Comparison of ENCODE assay signal across 1 cellular context in the genomic region with DNA sequence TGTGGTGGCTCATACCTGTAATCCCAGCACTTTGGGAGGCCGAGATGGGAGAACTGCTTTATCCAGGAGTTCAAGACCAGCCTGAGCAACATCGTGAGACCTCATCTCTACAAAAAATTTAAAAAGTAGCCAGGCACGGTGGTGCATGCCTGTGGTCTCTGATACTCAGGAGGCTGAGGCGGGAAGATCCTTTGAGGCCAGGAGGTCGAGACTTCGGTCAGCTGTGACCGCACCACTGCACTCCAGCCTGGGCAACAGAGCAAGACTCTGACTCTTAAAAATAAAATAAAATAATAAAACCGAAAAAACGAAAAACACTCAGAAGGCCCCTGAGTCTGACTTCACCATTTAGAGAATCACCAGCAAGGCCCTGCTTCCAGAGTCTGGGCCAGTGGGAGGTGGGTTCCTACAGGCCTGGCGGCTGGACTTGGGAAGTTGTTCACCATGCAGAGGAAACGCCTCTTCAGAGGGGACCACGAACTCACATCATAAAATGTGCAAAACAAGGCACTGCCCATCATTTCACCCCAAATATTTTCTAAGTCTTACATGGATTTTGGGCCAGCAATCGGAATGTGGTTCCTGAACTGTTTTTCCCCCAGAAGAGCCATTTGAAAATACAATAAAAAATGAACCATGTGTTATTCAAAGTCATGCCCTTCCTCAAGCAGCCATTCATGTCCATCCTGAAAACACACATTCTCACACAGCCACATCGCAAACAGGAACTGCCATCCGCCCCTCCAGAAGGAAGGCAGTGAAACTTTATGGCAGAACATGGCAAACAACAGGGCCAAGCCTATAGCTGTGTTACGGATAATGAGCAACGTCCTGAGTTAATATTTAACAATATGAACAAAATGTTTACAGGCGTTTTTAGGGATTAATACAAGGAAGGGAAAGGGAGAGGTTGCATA.
TF ChIP-seq lines count a peak whose summit lies in the region.

No MANE protein-coding gene starts in this region.

TF ChIP-seq in HepG2, 621 proteins besides CTCF, POLR2A, EP300 and RAD21 (continued from another document and continues in another):
- TF ChIP-seq, protein P1, sequence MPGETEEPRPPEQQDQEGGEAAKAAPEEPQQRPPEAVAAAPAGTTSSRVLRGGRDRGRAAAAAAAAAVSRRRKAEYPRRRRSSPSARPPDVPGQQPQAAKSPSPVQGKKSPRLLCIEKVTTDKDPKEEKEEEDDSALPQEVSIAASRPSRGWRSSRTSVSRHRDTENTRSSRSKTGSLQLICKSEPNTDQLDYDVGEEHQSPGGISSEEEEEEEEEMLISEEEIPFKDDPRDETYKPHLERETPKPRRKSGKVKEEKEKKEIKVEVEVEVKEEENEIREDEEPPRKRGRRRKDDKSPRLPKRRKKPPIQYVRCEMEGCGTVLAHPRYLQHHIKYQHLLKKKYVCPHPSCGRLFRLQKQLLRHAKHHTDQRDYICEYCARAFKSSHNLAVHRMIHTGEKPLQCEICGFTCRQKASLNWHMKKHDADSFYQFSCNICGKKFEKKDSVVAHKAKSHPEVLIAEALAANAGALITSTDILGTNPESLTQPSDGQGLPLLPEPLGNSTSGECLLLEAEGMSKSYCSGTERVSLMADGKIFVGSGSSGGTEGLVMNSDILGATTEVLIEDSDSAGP (CRISPR knock-in tag; IDR thresholded peaks at IDR 0.05; ENCODE audit: borderline replicate concordance), result no peak
- TF ChIP-seq ZNF121 (CRISPR knock-in tag; IDR thresholded peaks at IDR 0.05) (peak; percentile 67; the same call in 1 of the 2 replicates), TARDBP (CRISPR knock-in tag; IDR thresholded peaks at IDR 0.05) (peak; percentile 60; the same call in 1 of the 2 replicates), ZNF552 (CRISPR knock-in tag; IDR thresholded peaks at IDR 0.05; ENCODE audit: borderline replicate concordance) (no peak), KDM4B (CRISPR knock-in tag; IDR thresholded peaks at IDR 0.05) (no peak), ZMYM2 (CRISPR knock-in tag; IDR thresholded peaks at IDR 0.05) (no peak), ZNF597 (CRISPR knock-in tag; IDR thresholded peaks at IDR 0.05) (no peak), MAX (IDR thresholded peaks at IDR 0.05) (0 out of 2 replicates have a peak, but pooled peaks have one; percentile 12), KDM5A (IDR thresholded peaks at IDR 0.05; ENCODE audit: borderline replicate concordance, low read length) (no peak), ZNF766 (CRISPR knock-in tag; IDR thresholded peaks at IDR 0.05; ENCODE audit: borderline replicate concordance) (no peak), ATAD3A (CRISPR knock-in tag; IDR thresholded peaks at IDR 0.05) (no peak), SRY (CRISPR knock-in tag; IDR thresholded peaks at IDR 0.05) (0 out of 2 replicates have a peak, but pooled peaks have one; percentile 31), SALL2 (CRISPR knock-in tag; IDR thresholded peaks at IDR 0.05) (no peak), ZNF12 (CRISPR knock-in tag; IDR thresholded peaks at IDR 0.05) (no peak), DR1 (CRISPR knock-in tag; IDR thresholded peaks at IDR 0.05) (no peak), ARID5B (CRISPR knock-in tag; IDR thresholded peaks at IDR 0.05) (peak; percentile 66), HNF4A (CRISPR knock-in tag; IDR thresholded peaks at IDR 0.05) (no peak), ZNF891 (CRISPR knock-in tag; IDR thresholded peaks at IDR 0.05) (no peak), KAT8 (CRISPR knock-in tag; IDR thresholded peaks at IDR 0.05) (peak; percentile 78), TFDP1 (CRISPR knock-in tag; IDR thresholded peaks at IDR 0.05; ENCODE audit: borderline replicate concordance) (no peak), REL (CRISPR knock-in tag; conservative IDR thresholded peaks at IDR 0.05) (no peak), ZNF572 (CRISPR knock-in tag; IDR thresholded peaks at IDR 0.05) (no peak), SP4 (CRISPR knock-in tag; IDR thresholded peaks at IDR 0.05) (0 out of 2 replicates have a peak, but pooled peaks have one; percentile 29), SOX13 (IDR thresholded peaks at IDR 0.05) (no peak), SOX13 (CRISPR knock-in tag; conservative IDR thresholded peaks at IDR 0.05 in 1 of 2, IDR thresholded peaks at IDR 0.05 in 1 of 2) (peak in 1 of 2 experiments; percentile 74; a peak in 2 of 4 replicates), PPARG (CRISPR knock-in tag; conservative IDR thresholded peaks at IDR 0.05) (0 out of 2 replicates have a peak, but pooled peaks have one; percentile 42), MIXL1 (CRISPR knock-in tag; IDR thresholded peaks at IDR 0.05) (0 out of 2 replicates have a peak, but pooled peaks have one; percentile 32), JUNB (CRISPR knock-in tag; IDR thresholded peaks at IDR 0.05; ENCODE audit: borderline replicate concordance) (no peak), GABPA (IDR thresholded peaks at IDR 0.05; ENCODE audit: low read depth, low read length) (no peak), GABPA (CRISPR knock-in tag; IDR thresholded peaks at IDR 0.05; ENCODE audit: low read depth) (peak; percentile 49), NFKBIZ (CRISPR knock-in tag; IDR thresholded peaks at IDR 0.05) (no peak), ZFX (CRISPR knock-in tag; IDR thresholded peaks at IDR 0.05; ENCODE audit: low read depth) (peak; percentile 49; the same call in 1 of the 2 replicates), ZNF616 (CRISPR knock-in tag; IDR thresholded peaks at IDR 0.05; ENCODE audit: low read depth) (no peak), ZNF605 (CRISPR knock-in tag; IDR thresholded peaks at IDR 0.05) (no peak), RBM22 (optimal IDR thresholded peaks at IDR 0.05; ENCODE audit: low read length) (peak; percentile 51), NFKB2 (CRISPR knock-in tag; IDR thresholded peaks at IDR 0.05; ENCODE audit: borderline replicate concordance) (0 out of 2 replicates have a peak, but pooled peaks have one; percentile 22)
- TF ChIP-seq, protein P2, sequence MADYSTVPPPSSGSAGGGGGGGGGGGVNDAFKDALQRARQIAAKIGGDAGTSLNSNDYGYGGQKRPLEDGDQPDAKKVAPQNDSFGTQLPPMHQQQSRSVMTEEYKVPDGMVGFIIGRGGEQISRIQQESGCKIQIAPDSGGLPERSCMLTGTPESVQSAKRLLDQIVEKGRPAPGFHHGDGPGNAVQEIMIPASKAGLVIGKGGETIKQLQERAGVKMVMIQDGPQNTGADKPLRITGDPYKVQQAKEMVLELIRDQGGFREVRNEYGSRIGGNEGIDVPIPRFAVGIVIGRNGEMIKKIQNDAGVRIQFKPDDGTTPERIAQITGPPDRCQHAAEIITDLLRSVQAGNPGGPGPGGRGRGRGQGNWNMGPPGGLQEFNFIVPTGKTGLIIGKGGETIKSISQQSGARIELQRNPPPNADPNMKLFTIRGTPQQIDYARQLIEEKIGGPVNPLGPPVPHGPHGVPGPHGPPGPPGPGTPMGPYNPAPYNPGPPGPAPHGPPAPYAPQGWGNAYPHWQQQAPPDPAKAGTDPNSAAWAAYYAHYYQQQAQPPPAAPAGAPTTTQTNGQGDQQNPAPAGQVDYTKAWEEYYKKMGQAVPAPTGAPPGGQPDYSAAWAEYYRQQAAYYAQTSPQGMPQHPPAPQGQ (CRISPR knock-in tag; IDR thresholded peaks at IDR 0.05; ENCODE audit: borderline replicate concordance), result no peak
- TF ChIP-seq, protein P3, sequence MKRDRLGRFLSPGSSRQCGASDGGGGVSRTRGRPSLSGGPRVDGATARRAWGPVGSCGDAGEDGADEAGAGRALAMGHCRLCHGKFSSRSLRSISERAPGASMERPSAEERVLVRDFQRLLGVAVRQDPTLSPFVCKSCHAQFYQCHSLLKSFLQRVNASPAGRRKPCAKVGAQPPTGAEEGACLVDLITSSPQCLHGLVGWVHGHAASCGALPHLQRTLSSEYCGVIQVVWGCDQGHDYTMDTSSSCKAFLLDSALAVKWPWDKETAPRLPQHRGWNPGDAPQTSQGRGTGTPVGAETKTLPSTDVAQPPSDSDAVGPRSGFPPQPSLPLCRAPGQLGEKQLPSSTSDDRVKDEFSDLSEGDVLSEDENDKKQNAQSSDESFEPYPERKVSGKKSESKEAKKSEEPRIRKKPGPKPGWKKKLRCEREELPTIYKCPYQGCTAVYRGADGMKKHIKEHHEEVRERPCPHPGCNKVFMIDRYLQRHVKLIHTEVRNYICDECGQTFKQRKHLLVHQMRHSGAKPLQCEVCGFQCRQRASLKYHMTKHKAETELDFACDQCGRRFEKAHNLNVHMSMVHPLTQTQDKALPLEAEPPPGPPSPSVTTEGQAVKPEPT (CRISPR knock-in tag; IDR thresholded peaks at IDR 0.05; ENCODE audit: low read depth), result no peak
- TF ChIP-seq, protein P4, sequence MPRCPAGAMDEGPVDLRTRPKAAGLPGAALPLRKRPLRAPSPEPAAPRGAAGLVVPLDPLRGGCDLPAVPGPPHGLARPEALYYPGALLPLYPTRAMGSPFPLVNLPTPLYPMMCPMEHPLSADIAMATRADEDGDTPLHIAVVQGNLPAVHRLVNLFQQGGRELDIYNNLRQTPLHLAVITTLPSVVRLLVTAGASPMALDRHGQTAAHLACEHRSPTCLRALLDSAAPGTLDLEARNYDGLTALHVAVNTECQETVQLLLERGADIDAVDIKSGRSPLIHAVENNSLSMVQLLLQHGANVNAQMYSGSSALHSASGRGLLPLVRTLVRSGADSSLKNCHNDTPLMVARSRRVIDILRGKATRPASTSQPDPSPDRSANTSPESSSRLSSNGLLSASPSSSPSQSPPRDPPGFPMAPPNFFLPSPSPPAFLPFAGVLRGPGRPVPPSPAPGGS (CRISPR knock-in tag; IDR thresholded peaks at IDR 0.05), result no peak
- TF ChIP-seq, protein P5, sequence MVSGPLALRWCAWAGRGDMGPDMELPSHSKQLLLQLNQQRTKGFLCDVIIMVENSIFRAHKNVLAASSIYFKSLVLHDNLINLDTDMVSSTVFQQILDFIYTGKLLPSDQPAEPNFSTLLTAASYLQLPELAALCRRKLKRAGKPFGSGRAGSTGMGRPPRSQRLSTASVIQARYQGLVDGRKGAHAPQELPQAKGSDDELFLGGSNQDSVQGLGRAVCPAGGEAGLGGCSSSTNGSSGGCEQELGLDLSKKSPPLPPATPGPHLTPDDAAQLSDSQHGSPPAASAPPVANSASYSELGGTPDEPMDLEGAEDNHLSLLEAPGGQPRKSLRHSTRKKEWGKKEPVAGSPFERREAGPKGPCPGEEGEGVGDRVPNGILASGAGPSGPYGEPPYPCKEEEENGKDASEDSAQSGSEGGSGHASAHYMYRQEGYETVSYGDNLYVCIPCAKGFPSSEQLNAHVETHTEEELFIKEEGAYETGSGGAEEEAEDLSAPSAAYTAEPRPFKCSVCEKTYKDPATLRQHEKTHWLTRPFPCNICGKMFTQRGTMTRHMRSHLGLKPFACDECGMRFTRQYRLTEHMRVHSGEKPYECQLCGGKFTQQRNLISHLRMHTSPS (CRISPR knock-in tag; IDR thresholded peaks at IDR 0.05; ENCODE audit: low read depth), result peak; percentile 26; the same call in 1 of the 2 replicates
